Comparison of ENCODE assay signal across 1 cellular context in genomic region chr3:166304509-166305063, GRCh38.
TF ChIP-seq lines count a peak whose summit lies in the region.

No MANE protein-coding gene starts in this region.

TF ChIP-seq in GM23338, 12 proteins besides CTCF, POLR2A, EP300 and RAD21 (continued from another document):
- no peak for TF ChIP-seq EZH2 (IDR thresholded peaks at IDR 0.05; ENCODE audit: low read depth, unreplicated experiment)
- TF ChIP-seq CREB1 (CRISPR knock-in tag; IDR thresholded peaks at IDR 0.05; ENCODE audit: low read depth) = no peak
- TF ChIP-seq NANOG (IDR thresholded peaks at IDR 0.05; ENCODE audit: borderline replicate concordance) = no peak
- no peak for TF ChIP-seq EZH2phosphoT487 (IDR thresholded peaks at IDR 0.05; ENCODE audit: unreplicated experiment)
